ENCODE assay signal across 10 cellular contexts in the genomic region with DNA sequence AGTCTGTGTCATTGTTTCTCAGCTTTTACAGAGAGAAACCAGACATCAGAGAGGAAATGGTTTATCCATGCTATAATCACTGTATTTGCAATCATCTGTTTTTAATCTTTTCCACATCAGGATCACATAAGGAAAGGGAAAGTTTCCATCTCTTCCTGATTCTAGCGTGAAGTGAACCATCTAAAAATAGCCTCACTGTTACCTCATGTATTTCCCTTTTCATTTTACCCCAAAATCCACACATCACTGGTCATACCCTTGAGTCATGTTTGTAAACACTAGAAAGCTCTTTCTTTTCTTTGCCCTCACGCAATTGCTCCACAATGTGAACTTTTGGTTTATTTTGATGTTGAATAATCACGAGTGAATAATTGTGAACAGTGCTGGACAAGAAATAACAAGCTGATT.
A peak's percentile ranks its signal among the peaks of the same experiment; 100 is the strongest.
DNase-seq lines count a peak whose midpoint lies in the region; ATAC-seq and TF ChIP-seq lines count a peak whose summit lies in the region.
"Had no signal": no experiment of that assay in that cellular context is flagged by ENCODE, and none has a peak within 500 bp of the region (broad histone marks: within the 10 kb centered on the region; RNA-seq: fewer than 3 reads in every experiment).

No MANE protein-coding gene starts in this region.

- no peak overlapping the region for H2AFZ ChIP-seq in smooth muscle cell (ENCODE audit: low read depth)

- H3K9ac ChIP-seq in SK-N-MC (ENCODE audit: insufficient read length) (peak overlapping the region; percentile 58), smooth muscle cell (ENCODE audit: low read depth) (peak overlapping the region; percentile 68)
- H3K9ac ChIP-seq: KMS-11 had no signal

- H3K79me2 ChIP-seq in smooth muscle cell (ENCODE audit: low read depth): no peaks in the 10 kb centered on the region

- DNase-seq in EL: peak; percentile 87
- DNase-seq in SK-N-MC (ENCODE audit: low read depth, low spot score): peak; percentile 70
- DNase-seq in fibroblast of villous mesenchyme (ENCODE audit: low read depth): peak; percentile 87
- DNase-seq in smooth muscle cell (lab: John Stamatoyannopoulos, UW; ENCODE audit: unreplicated experiment): no peak
- no peak for DNase-seq in activated CD4-positive, alpha-beta T cell treated with anti-CD3 and anti-CD28 coated beads for 48 hours
- no peak for DNase-seq in 8988T
- DNase-seq: midbrain had no signal

- no peak for ATAC-seq in activated CD4-positive, CD25-positive, alpha-beta regulatory T cell treated with anti-CD3 and anti-CD28 coated beads, Interleukin-2, amount 50 U/mL, for 24 hours
- ATAC-seq in GM19455 (IDR thresholded peaks at IDR 0.05; ENCODE audit: unreplicated experiment): no peak

- peak overlapping the region; percentile 47 for H3K4me2 ChIP-seq in smooth muscle cell
- H3K4me2 ChIP-seq: KMS-11 had no signal

- H3K4me1 ChIP-seq in smooth muscle cell (ENCODE audit: low read depth): peaks cover 5% of the 10 kb centered on the region

- H3K4me3 ChIP-seq in SK-N-MC (peak overlapping the region; percentile 72), fibroblast of villous mesenchyme (ENCODE audit: low read depth, low read length) (no peak overlapping the region), smooth muscle cell (peak overlapping the region; percentile 6)

- no peaks in the 10 kb centered on the region for H3F3A ChIP-seq in smooth muscle cell (ENCODE audit: low read depth)

- no peaks in the 10 kb centered on the region for H4K20me1 ChIP-seq in smooth muscle cell (ENCODE audit: low read depth)

- WGBS in smooth muscle cell (ENCODE audit: low lambda C conversion rate): 26% methylated on average over 3 of the region's 3 CpGs

- no peaks in the 10 kb centered on the region for H3K27me3 ChIP-seq in smooth muscle cell (ENCODE audit: low read depth)

- H3K36me3 ChIP-seq in SK-N-MC (ENCODE audit: insufficient read depth, low read length) (no peaks in the 10 kb centered on the region), smooth muscle cell (ENCODE audit: low read depth) (no peaks in the 10 kb centered on the region)

- H3K27ac ChIP-seq in SK-N-MC (peak overlapping the region; percentile 89), smooth muscle cell (ENCODE audit: low read depth) (peak overlapping the region; percentile 83)
- H3K27ac ChIP-seq: KMS-11 had no signal

- TF ChIP-seq CTCF in fibroblast of villous mesenchyme (IDR thresholded peaks at IDR 0.05; ENCODE audit: insufficient read depth, low read depth, low read length): no peak
- no peak for TF ChIP-seq CTCF in smooth muscle cell (IDR thresholded peaks at IDR 0.05; ENCODE audit: borderline replicate concordance, insufficient read depth, poor library complexity, severe bottlenecking)

- 0 out of 2 replicates have a peak, but pooled peaks cover 2% of the 10 kb centered on the region for H3K9me3 ChIP-seq in SK-N-MC (ENCODE audit: low read depth, low read length)
- no peaks in the 10 kb centered on the region for H3K9me3 ChIP-seq in smooth muscle cell (replicated peaks; ENCODE audit: low read depth)

Comparison
In these comparisons a context has a peak if more than half of its experiments do, and no peak if none do; other contexts are left out.
1. DNase-seq: peak in EL (single experiment), SK-N-MC (single experiment) and fibroblast of villous mesenchyme (single experiment); none in smooth muscle cell (single experiment), activated CD4-positive, alpha-beta T cell treated with anti-CD3 and anti-CD28 coated beads for 48 hours (single experiment) and 8988T (single experiment).